ENCODE assay signal across 17 cellular contexts in genomic region chr17:3682033-3682432, GRCh38. TPM values are rescaled to one million over a fixed set of nuclear protein-coding genes. Genes with fewer than 3 reads are reported as not detected.
DNase-seq lines count a peak whose midpoint lies in the region; TF ChIP-seq lines count a peak whose summit lies in the region.
"Had no signal": no experiment of that assay in that cellular context is flagged by ENCODE, and none has a peak within 500 bp of the region (broad histone marks: within the 10 kb centered on the region; RNA-seq: fewer than 3 reads in every experiment).

No MANE protein-coding gene starts in this region.

- no peak overlapping the region for H2AFZ ChIP-seq in neuronal stem cell (ENCODE audit: low read length)

- no peaks in the 10 kb centered on the region for H3K9me3 Mint-ChIP-seq in activated CD4-positive, alpha-beta memory T cell treated with anti-CD3 and anti-CD28 coated beads, Interleukin-2, amount 10 ng/mL, durations not matched to agents 7 days and 5 days
- H3K9me3 Mint-ChIP-seq in activated CD4-positive, alpha-beta memory T cell treated with anti-CD3 and anti-CD28 coated beads for 36 hours: no peaks in the 10 kb centered on the region
- no peaks in the 10 kb centered on the region for H3K9me3 Mint-ChIP-seq in chondrocyte (ENCODE audit: low read depth)
- H3K9me3 Mint-ChIP-seq: activated naive CD4-positive, alpha-beta T cell treated with anti-CD3 and anti-CD28 coated beads, Interleukin-2, amount 10 ng/mL, durations not matched to agents 7 days and 5 days had no signal

- no peak overlapping the region for H4K8ac ChIP-seq in neuronal stem cell (ENCODE audit: low read depth, low read length)

- H2BK120ac ChIP-seq in neuronal stem cell (ENCODE audit: low read depth, low read length): no peak overlapping the region

- no peak overlapping the region for H3K4me3 Mint-ChIP-seq in activated CD4-positive, alpha-beta memory T cell treated with anti-CD3 and anti-CD28 coated beads, Interleukin-2, amount 10 ng/mL, durations not matched to agents 7 days and 5 days
- no peak overlapping the region for H3K4me3 Mint-ChIP-seq in activated CD4-positive, alpha-beta memory T cell treated with anti-CD3 and anti-CD28 coated beads for 36 hours
- H3K4me3 Mint-ChIP-seq in chondrocyte (ENCODE audit: unreplicated experiment): no peak overlapping the region
- H3K4me3 Mint-ChIP-seq: activated naive CD4-positive, alpha-beta T cell treated with anti-CD3 and anti-CD28 coated beads, Interleukin-2, amount 10 ng/mL, durations not matched to agents 7 days and 5 days had no signal

- H3K4ac ChIP-seq in neuronal stem cell (ENCODE audit: low read length): no peak overlapping the region

- no peak overlapping the region for H3K14ac ChIP-seq in neuronal stem cell (ENCODE audit: low read length)

- no peaks in the 10 kb centered on the region for H3K36me3 ChIP-seq in neuronal stem cell (replicated peaks in 1 of 2; ENCODE audit: control insufficient read depth in 2 of 2, insufficient read depth in 2 of 2, low read length in 2 of 2)
- H3K36me3 ChIP-seq: MG63, ovary had no signal

- peaks cover 0 to 3% of the 10 kb centered on the region in 2 donors for H3K4me1 ChIP-seq in neuronal stem cell (ENCODE audit: control insufficient read depth in 2 of 2, insufficient read depth in 1 of 2, low read depth in 1 of 2, low read length in 2 of 2)
- H3K4me1 ChIP-seq: gastrocnemius medialis, testis had no signal

- H2BK12ac ChIP-seq in neuronal stem cell (ENCODE audit: low read length): no peak overlapping the region

- POLR2A ChIA-PET in activated CD4-positive, alpha-beta memory T cell treated with anti-CD3 and anti-CD28 coated beads, Interleukin-2, amount 10 ng/mL, durations not matched to agents 7 days and 5 days (lab: Charles Lee): no interaction called here
- POLR2A ChIA-PET in activated CD4-positive, alpha-beta memory T cell treated with anti-CD3 and anti-CD28 coated beads for 36 hours (lab: Charles Lee): no interaction called here

- H3K27ac Mint-ChIP-seq in activated CD4-positive, alpha-beta memory T cell treated with anti-CD3 and anti-CD28 coated beads, Interleukin-2, amount 10 ng/mL, durations not matched to agents 7 days and 5 days: peak overlapping the region; percentile 49
- no peak overlapping the region for H3K27ac Mint-ChIP-seq in activated CD4-positive, alpha-beta memory T cell treated with anti-CD3 and anti-CD28 coated beads for 36 hours
- H3K27ac Mint-ChIP-seq in chondrocyte (ENCODE audit: unreplicated experiment): no peak overlapping the region

- H3K4me1 Mint-ChIP-seq in activated CD4-positive, alpha-beta memory T cell treated with anti-CD3 and anti-CD28 coated beads, Interleukin-2, amount 10 ng/mL, durations not matched to agents 7 days and 5 days: peaks cover 27% of the 10 kb centered on the region
- H3K4me1 Mint-ChIP-seq in activated CD4-positive, alpha-beta memory T cell treated with anti-CD3 and anti-CD28 coated beads for 36 hours (ENCODE audit: low read depth): peaks cover 17% of the 10 kb centered on the region
- no peaks in the 10 kb centered on the region for H3K4me1 Mint-ChIP-seq in chondrocyte (ENCODE audit: low read depth)

- no peak overlapping the region for H2BK5ac ChIP-seq in neuronal stem cell (ENCODE audit: low read length)

- intact Hi-C loops in activated CD4-positive, alpha-beta memory T cell treated with anti-CD3 and anti-CD28 coated beads for 36 hours (cut with micrococcal nuclease): loop anchor here (2.0 to 5.0 kb wide), 3 partner anchors 39 to 145 kb away; no protein-coding TSS in a partner anchor

- DNase-seq in activated CD4-positive, alpha-beta memory T cell treated with anti-CD3 and anti-CD28 coated beads, Interleukin-2, amount 10 ng/mL, durations not matched to agents 7 days and 5 days: no peak
- DNase-seq in activated CD4-positive, alpha-beta memory T cell treated with anti-CD3 and anti-CD28 coated beads for 36 hours: no peak
- no peak for DNase-seq in neuronal stem cell (ENCODE audit: low spot score)
- no peak for DNase-seq in chondrocyte (ENCODE audit: low spot score)
- DNase-seq: activated CD4-positive, alpha-beta T cell treated with anti-CD3 and anti-CD28 coated beads, Interleukin-2, amount 50 U/mL, for 48 hours; activated naive CD4-positive, alpha-beta T cell treated with anti-CD3 and anti-CD28 coated beads, Interleukin-2, amount 10 ng/mL, durations not matched to agents 7 days and 5 days; C1 segment of cervical spinal cord; effector CD4-positive, alpha-beta T cell; gastrocnemius medialis; kidney glomerular epithelial cell; mammary epithelial cell; MG63; NCI-H1436 treated with DMSO at 0.1 percent for 48 hours; NCI-H524 treated with DMSO at 0.1 percent for 48 hours; ovary; testis had no signal

- no peak overlapping the region for H3K4me2 ChIP-seq in neuronal stem cell (ENCODE audit: insufficient read depth, low read length, poor library complexity, severe bottlenecking)

- no peak overlapping the region for H3K9ac ChIP-seq in neuronal stem cell (ENCODE audit: low read depth, low read length, poor library complexity)

- H2BK15ac ChIP-seq in neuronal stem cell (ENCODE audit: low read length): no peak overlapping the region

- no peaks in the 10 kb centered on the region for H3K9me3 ChIP-seq in neuronal stem cell (replicated peaks in 1 of 2; ENCODE audit: control insufficient read depth in 2 of 2, insufficient read depth in 1 of 2, low read depth in 1 of 2, low read length in 2 of 2)
- H3K9me3 ChIP-seq: gastrocnemius medialis, MG63, ovary, testis had no signal

- H3K36me3 Mint-ChIP-seq in activated CD4-positive, alpha-beta memory T cell treated with anti-CD3 and anti-CD28 coated beads, Interleukin-2, amount 10 ng/mL, durations not matched to agents 7 days and 5 days (ENCODE audit: low read depth): peaks cover 10% of the 10 kb centered on the region
- no peaks in the 10 kb centered on the region for H3K36me3 Mint-ChIP-seq in activated CD4-positive, alpha-beta memory T cell treated with anti-CD3 and anti-CD28 coated beads for 36 hours
- no peaks in the 10 kb centered on the region for H3K36me3 Mint-ChIP-seq in chondrocyte (ENCODE audit: low read depth)

- H3K27me3 Mint-ChIP-seq in activated CD4-positive, alpha-beta memory T cell treated with anti-CD3 and anti-CD28 coated beads, Interleukin-2, amount 10 ng/mL, durations not matched to agents 7 days and 5 days: no peaks in the 10 kb centered on the region
- H3K27me3 Mint-ChIP-seq in activated CD4-positive, alpha-beta memory T cell treated with anti-CD3 and anti-CD28 coated beads for 36 hours: no peaks in the 10 kb centered on the region
- H3K27me3 Mint-ChIP-seq in chondrocyte (ENCODE audit: low read depth): peaks cover 11% of the 10 kb centered on the region
- H3K27me3 Mint-ChIP-seq: activated naive CD4-positive, alpha-beta T cell treated with anti-CD3 and anti-CD28 coated beads, Interleukin-2, amount 10 ng/mL, durations not matched to agents 7 days and 5 days had no signal

- H3K18ac ChIP-seq in neuronal stem cell (ENCODE audit: low read length): no peak overlapping the region

- no peak overlapping the region for H3K23ac ChIP-seq in neuronal stem cell (ENCODE audit: low read depth, low read length, poor library complexity)

- CTCF ChIA-PET in activated CD4-positive, alpha-beta memory T cell treated with anti-CD3 and anti-CD28 coated beads, Interleukin-2, amount 10 ng/mL, durations not matched to agents 7 days and 5 days (lab: Charles Lee): interaction anchor here (0.6 to 2.4 kb wide), 13 partner anchors 12 to 858 kb away, joined by 3 to 21 read pairs (median 5); partner anchors contain the start of genes CTNS, HASPIN and SHPK
- CTCF ChIA-PET in activated CD4-positive, alpha-beta memory T cell treated with anti-CD3 and anti-CD28 coated beads for 36 hours (lab: Charles Lee): interaction anchor here (0.6 to 3.0 kb wide), 21 partner anchors 10 to 662 kb away, joined by 3 to 37 read pairs (median 4); partner anchors contain the start of genes EMC6, HASPIN, P2RX5 and TAX1BP3

- no peak overlapping the region for H4K91ac ChIP-seq in neuronal stem cell (ENCODE audit: low read depth, low read length, poor library complexity)

- peaks cover 0 to 24% (median 0%) of the 10 kb centered on the region in 3 experiments for H3K27me3 ChIP-seq in neuronal stem cell (ENCODE audit: control insufficient read depth in 3 of 3, insufficient read depth in 3 of 3, low read depth in 1 of 3, low read length in 3 of 3)
- H3K27me3 ChIP-seq: gastrocnemius medialis, MG63, ovary, testis had no signal

- H3K79me1 ChIP-seq in neuronal stem cell (ENCODE audit: low read depth, low read length): no peaks in the 10 kb centered on the region

- TF ChIP-seq CTCF in chondrocyte (IDR thresholded peaks at IDR 0.05): no peak

- no peak overlapping the region for H3K27ac ChIP-seq in neuronal stem cell (replicated peaks; ENCODE audit: low read length)
- H3K27ac ChIP-seq: gastrocnemius medialis, HL-60, ovary, testis had no signal

- no CpG with 5 or more reads among the region's 12 CpGs for WGBS in neuronal stem cell (ENCODE audit: extremely low coverage in 2 of 2, insufficient read length in 2 of 2, insufficient replicate concordance in 1 of 2), 2 donors

- no peak overlapping the region for H3K4me3 ChIP-seq in neuronal stem cell (ENCODE audit: low read length in 2 of 2)
- H3K4me3 ChIP-seq: gastrocnemius medialis, MG63, ovary, testis had no signal

- H2AK5ac ChIP-seq in neuronal stem cell (ENCODE audit: low read depth, low read length): peak overlapping the region; percentile 83

RNA-seq across cellular contexts. Expression of gene EMC6, which starts 13.4 kb away (rescaled TPM):
- 10 to 100 TPM; 40.4 to 41.6 TPM for total RNA-seq in activated CD4-positive, alpha-beta memory T cell treated with anti-CD3 and anti-CD28 coated beads, Interleukin-2, amount 10 ng/mL, durations not matched to agents 7 days and 5 days
- 10 to 100 TPM; 49.3 to 55.4 TPM for total RNA-seq in activated CD4-positive, alpha-beta memory T cell treated with anti-CD3 and anti-CD28 coated beads for 36 hours
- polyA plus RNA-seq in neuronal stem cell (2013, experiment 1 of 2): 122 TPM
- polyA plus RNA-seq in neuronal stem cell (2013, experiment 2 of 2): 117 TPM
- total RNA-seq in chondrocyte: 36.2 to 41.8 TPM (median 37.6 TPM) in 3 replicates

RNA-seq across cellular contexts. Expression of gene TAX1BP3, which starts 13.7 kb away (rescaled TPM):
- total RNA-seq in activated CD4-positive, alpha-beta memory T cell treated with anti-CD3 and anti-CD28 coated beads, Interleukin-2, amount 10 ng/mL, durations not matched to agents 7 days and 5 days: 10 to 100 TPM; 23.2 to 25.0 TPM
- total RNA-seq in activated CD4-positive, alpha-beta memory T cell treated with anti-CD3 and anti-CD28 coated beads for 36 hours: 10 to 100 TPM; 23.7 to 24.5 TPM
- 39.2 TPM for polyA plus RNA-seq in neuronal stem cell (2013, experiment 1 of 2)
- polyA plus RNA-seq in neuronal stem cell (2013, experiment 2 of 2): 37.4 TPM
- total RNA-seq in chondrocyte: 198 to 242 TPM (median 230 TPM) in 3 replicates

RNA-seq across cellular contexts. Expression of gene P2RX5, which starts 13.9 kb away (rescaled TPM):
- 10 to 100 TPM; 30.8 to 31.1 TPM for total RNA-seq in activated CD4-positive, alpha-beta memory T cell treated with anti-CD3 and anti-CD28 coated beads, Interleukin-2, amount 10 ng/mL, durations not matched to agents 7 days and 5 days
- total RNA-seq in activated CD4-positive, alpha-beta memory T cell treated with anti-CD3 and anti-CD28 coated beads for 36 hours: 10 to 100 TPM; 37.6 to 43.2 TPM
- polyA plus RNA-seq in neuronal stem cell (2013, experiment 1 of 2): 0.31 TPM
- polyA plus RNA-seq in neuronal stem cell (2013, experiment 2 of 2): 0.43 TPM
- total RNA-seq in chondrocyte: 0.18 to 1.1 TPM (median 0.30 TPM) in 3 replicates

RNA-seq across cellular contexts. Expression of gene HASPIN, which starts 41.7 kb away (rescaled TPM):
- total RNA-seq in activated CD4-positive, alpha-beta memory T cell treated with anti-CD3 and anti-CD28 coated beads, Interleukin-2, amount 10 ng/mL, durations not matched to agents 7 days and 5 days: 10 to 100 TPM; 23.8 to 25.2 TPM
- 10 to 100 TPM; 22.0 to 22.7 TPM for total RNA-seq in activated CD4-positive, alpha-beta memory T cell treated with anti-CD3 and anti-CD28 coated beads for 36 hours
- polyA plus RNA-seq in neuronal stem cell (2013, experiment 1 of 2): 12.3 TPM
- 12.4 TPM for polyA plus RNA-seq in neuronal stem cell (2013, experiment 2 of 2)
- total RNA-seq in chondrocyte: 2.1 to 2.6 TPM (median 2.2 TPM) in 3 replicates

RNA-seq across cellular contexts. Expression of gene CTNS, which starts 45.5 kb away (rescaled TPM):
- total RNA-seq in activated CD4-positive, alpha-beta memory T cell treated with anti-CD3 and anti-CD28 coated beads, Interleukin-2, amount 10 ng/mL, durations not matched to agents 7 days and 5 days: 10 to 100 TPM; 24.5 to 26.5 TPM
- 10 to 100 TPM; 17.7 to 19.8 TPM for total RNA-seq in activated CD4-positive, alpha-beta memory T cell treated with anti-CD3 and anti-CD28 coated beads for 36 hours
- polyA plus RNA-seq in neuronal stem cell (2013, experiment 1 of 2): 12.5 TPM
- polyA plus RNA-seq in neuronal stem cell (2013, experiment 2 of 2): 12.7 TPM
- 14.4 to 18.4 TPM (median 17.8 TPM) in 3 replicates for total RNA-seq in chondrocyte

Comparison
In these comparisons a context has a peak if more than half of its experiments do, and no peak if none do; other contexts are left out.
1. RNA of gene P2RX5, which starts 13.9 kb away (total RNA-seq): 37.6 to 43.2 TPM in activated CD4-positive, alpha-beta memory T cell treated with anti-CD3 and anti-CD28 coated beads for 36 hours and 30.8 to 31.1 TPM in activated CD4-positive, alpha-beta memory T cell treated with anti-CD3 and anti-CD28 coated beads, Interleukin-2, amount 10 ng/mL, durations not matched to agents 7 days and 5 days; 0.18 to 1.1 TPM in chondrocyte; every median in the first group is over 10 times any median in the second.